Comparison of ENCODE assay signal across 15 cellular contexts in the genomic region with DNA sequence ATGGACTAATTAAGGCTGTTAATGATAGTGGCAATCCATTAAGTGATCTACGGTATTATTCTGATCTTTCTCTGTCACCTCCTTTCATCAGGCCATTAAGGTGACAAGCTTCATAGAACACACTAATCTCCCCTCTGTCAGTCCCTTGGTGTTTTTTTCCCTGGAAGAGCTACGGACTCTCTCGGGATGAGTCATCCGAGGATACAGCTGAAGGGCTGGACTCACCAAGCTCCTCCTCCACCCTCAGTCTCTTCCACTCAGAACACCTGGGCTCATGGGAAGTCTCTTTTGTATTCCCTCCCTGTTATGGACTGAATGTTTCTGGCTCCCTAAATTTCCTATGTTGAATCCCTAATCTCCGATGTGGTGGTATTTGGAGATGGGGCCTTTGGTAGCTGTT.
"Had no signal": no experiment of that assay in that cellular context is flagged by ENCODE, and none has a peak within 500 bp of the region (broad histone marks: within the 10 kb centered on the region; RNA-seq: fewer than 3 reads in every experiment).

No MANE protein-coding gene starts in this region.

- ATAC-seq: activated CD8-positive, alpha-beta T cell treated with anti-CD3 and anti-CD28 coated beads for 36 hours; activated T-cell treated with anti-CD3 and anti-CD28 coated beads, Interleukin-2, amount 50 U/mL, for 72 hours; heart left ventricle; lower lobe of right lung had no signal

- H3K36me3 ChIP-seq: breast epithelium, heart left ventricle, lower lobe of right lung, tibial artery had no signal

- H3K36me3 Mint-ChIP-seq: activated naive CD8-positive, alpha-beta T cell treated with anti-CD3 and anti-CD28 coated beads for 36 hours had no signal

- H3K27ac Mint-ChIP-seq: activated CD8-positive, alpha-beta T cell treated with anti-CD3 and anti-CD28 coated beads for 36 hours; activated naive CD8-positive, alpha-beta T cell treated with anti-CD3 and anti-CD28 coated beads for 36 hours; activated T-cell treated with anti-CD3 and anti-CD28 coated beads, Interleukin-2, amount 50 U/mL, for 72 hours; T-helper 2 cell treated with Interferon-gamma antibody and Interleukin-4, amounts not matched to agents 5 μg/mL and 100 μg/mL, for 36 hours had no signal

- H3K4me3 Mint-ChIP-seq: activated CD8-positive, alpha-beta T cell treated with anti-CD3 and anti-CD28 coated beads for 36 hours; activated naive CD8-positive, alpha-beta T cell treated with anti-CD3 and anti-CD28 coated beads for 36 hours; activated T-cell treated with anti-CD3 and anti-CD28 coated beads, Interleukin-2, amount 50 U/mL, for 72 hours; T-helper 2 cell treated with Interferon-gamma antibody and Interleukin-4, amounts not matched to agents 5 μg/mL and 100 μg/mL, for 36 hours had no signal

- H3K27ac ChIP-seq: breast epithelium, heart left ventricle, lower lobe of right lung, skin epidermis, tibial artery had no signal

- H3K9me3 Mint-ChIP-seq: activated CD8-positive, alpha-beta T cell treated with anti-CD3 and anti-CD28 coated beads for 36 hours; activated naive CD8-positive, alpha-beta T cell treated with anti-CD3 and anti-CD28 coated beads for 36 hours; activated T-cell treated with anti-CD3 and anti-CD28 coated beads, Interleukin-2, amount 50 U/mL, for 72 hours; T-helper 2 cell treated with Interferon-gamma antibody and Interleukin-4, amounts not matched to agents 5 μg/mL and 100 μg/mL, for 36 hours had no signal

- DNase-seq: activated CD4-positive, alpha-beta T cell treated with anti-CD3 and anti-CD28 coated beads for 4 hours; activated CD8-positive, alpha-beta memory T cell treated with anti-CD3 and anti-CD28 coated beads, Interleukin-2, amount 50 U/mL, for 4 hours; activated CD8-positive, alpha-beta T cell treated with anti-CD3 and anti-CD28 coated beads for 36 hours; activated gamma-delta T cell treated with Interleukin-2 at 50 U/mL for 16 hours; activated naive CD8-positive, alpha-beta T cell treated with anti-CD3 and anti-CD28 coated beads for 36 hours; activated T-cell treated with anti-CD3 and anti-CD28 coated beads, Interleukin-2, amount 50 U/mL, for 72 hours; foreskin melanocyte; heart left ventricle; kidney; lower lobe of right lung; midbrain; tibial artery had no signal

- H3K27me3 Mint-ChIP-seq: activated CD8-positive, alpha-beta T cell treated with anti-CD3 and anti-CD28 coated beads for 36 hours; activated naive CD8-positive, alpha-beta T cell treated with anti-CD3 and anti-CD28 coated beads for 36 hours had no signal

- H3K4me1 Mint-ChIP-seq: activated naive CD8-positive, alpha-beta T cell treated with anti-CD3 and anti-CD28 coated beads for 36 hours had no signal

- H3K27me3 ChIP-seq: breast epithelium, tibial artery had no signal

- H3K4me1 ChIP-seq: breast epithelium, heart left ventricle, tibial artery had no signal

- H3K9me3 ChIP-seq: breast epithelium, heart left ventricle, lower lobe of right lung, tibial artery had no signal

- H3K4me3 ChIP-seq: breast epithelium, heart left ventricle, lower lobe of right lung, skin epidermis, tibial artery had no signal
